Comparison of ENCODE assay signal across 2 cellular contexts in the genomic region with DNA sequence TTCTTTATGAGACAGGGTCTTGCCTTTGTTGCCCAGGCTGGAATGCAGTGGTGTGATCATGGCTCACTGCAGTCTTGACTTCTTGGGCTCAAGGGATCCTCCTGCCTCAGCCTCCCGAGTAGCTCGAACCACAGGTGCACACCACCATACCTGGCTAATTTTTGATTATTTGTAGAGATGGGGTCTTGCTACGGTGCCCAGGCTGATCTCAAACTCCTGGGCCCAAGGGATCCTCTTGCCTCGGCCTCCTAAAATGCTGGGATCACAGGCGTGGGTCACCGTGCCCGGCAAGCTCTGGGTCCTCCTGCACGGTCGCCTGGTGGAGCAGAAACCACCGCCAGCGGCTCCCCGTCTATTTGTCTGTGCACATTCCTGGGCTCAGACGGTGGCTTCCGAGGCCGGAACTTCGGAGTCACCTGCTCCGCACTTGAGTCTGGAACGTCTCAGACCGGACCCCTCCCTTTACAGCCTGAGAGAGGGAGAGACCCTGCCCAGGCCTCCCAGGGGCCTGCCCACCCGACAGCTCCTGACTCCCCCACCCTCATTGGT.
TF ChIP-seq lines count a peak whose summit lies in the region.

No MANE protein-coding gene starts in this region.

TF ChIP-seq in HepG2, 621 proteins besides CTCF, POLR2A, EP300 and RAD21:
- TF ChIP-seq TEAD3 (CRISPR knock-in tag; optimal IDR thresholded peaks at IDR 0.05; ENCODE audit: borderline replicate concordance) = peak; percentile 48
- no peak for TF ChIP-seq KDM6A (CRISPR knock-in tag; IDR thresholded peaks at IDR 0.05; ENCODE audit: low read depth)
- TF ChIP-seq ZNF121 (CRISPR knock-in tag; IDR thresholded peaks at IDR 0.05) = peak; percentile 73; the same call in 1 of the 2 replicates
- TF ChIP-seq, protein P1, sequence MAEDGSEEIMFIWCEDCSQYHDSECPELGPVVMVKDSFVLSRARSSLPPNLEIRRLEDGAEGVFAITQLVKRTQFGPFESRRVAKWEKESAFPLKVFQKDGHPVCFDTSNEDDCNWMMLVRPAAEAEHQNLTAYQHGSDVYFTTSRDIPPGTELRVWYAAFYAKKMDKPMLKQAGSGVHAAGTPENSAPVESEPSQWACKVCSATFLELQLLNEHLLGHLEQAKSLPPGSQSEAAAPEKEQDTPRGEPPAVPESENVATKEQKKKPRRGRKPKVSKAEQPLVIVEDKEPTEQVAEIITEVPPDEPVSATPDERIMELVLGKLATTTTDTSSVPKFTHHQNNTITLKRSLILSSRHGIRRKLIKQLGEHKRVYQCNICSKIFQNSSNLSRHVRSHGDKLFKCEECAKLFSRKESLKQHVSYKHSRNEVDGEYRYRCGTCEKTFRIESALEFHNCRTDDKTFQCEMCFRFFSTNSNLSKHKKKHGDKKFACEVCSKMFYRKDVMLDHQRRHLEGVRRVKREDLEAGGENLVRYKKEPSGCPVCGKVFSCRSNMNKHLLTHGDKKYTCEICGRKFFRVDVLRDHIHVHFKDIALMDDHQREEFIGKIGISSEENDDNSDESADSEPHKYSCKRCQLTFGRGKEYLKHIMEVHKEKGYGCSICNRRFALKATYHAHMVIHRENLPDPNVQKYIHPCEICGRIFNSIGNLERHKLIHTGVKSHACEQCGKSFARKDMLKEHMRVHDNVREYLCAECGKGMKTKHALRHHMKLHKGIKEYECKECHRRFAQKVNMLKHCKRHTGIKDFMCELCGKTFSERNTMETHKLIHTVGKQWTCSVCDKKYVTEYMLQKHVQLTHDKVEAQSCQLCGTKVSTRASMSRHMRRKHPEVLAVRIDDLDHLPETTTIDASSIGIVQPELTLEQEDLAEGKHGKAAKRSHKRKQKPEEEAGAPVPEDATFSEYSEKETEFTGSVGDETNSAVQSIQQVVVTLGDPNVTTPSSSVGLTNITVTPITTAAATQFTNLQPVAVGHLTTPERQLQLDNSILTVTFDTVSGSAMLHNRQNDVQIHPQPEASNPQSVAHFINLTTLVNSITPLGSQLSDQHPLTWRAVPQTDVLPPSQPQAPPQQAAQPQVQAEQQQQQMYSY (CRISPR knock-in tag; IDR thresholded peaks at IDR 0.05) = peak; percentile 50; the same call in 1 of the 2 replicates
- TF ChIP-seq, protein P2, sequence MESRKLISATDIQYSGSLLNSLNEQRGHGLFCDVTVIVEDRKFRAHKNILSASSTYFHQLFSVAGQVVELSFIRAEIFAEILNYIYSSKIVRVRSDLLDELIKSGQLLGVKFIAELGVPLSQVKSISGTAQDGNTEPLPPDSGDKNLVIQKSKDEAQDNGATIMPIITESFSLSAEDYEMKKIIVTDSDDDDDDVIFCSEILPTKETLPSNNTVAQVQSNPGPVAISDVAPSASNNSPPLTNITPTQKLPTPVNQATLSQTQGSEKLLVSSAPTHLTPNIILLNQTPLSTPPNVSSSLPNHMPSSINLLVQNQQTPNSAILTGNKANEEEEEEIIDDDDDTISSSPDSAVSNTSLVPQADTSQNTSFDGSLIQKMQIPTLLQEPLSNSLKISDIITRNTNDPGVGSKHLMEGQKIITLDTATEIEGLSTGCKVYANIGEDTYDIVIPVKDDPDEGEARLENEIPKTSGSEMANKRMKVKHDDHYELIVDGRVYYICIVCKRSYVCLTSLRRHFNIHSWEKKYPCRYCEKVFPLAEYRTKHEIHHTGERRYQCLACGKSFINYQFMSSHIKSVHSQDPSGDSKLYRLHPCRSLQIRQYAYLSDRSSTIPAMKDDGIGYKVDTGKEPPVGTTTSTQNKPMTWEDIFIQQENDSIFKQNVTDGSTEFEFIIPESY (CRISPR knock-in tag; IDR thresholded peaks at IDR 0.05) = peak; percentile 44; the same call in 1 of the 2 replicates
- TF ChIP-seq ZMYM2 (CRISPR knock-in tag; IDR thresholded peaks at IDR 0.05) = no peak
- no peak for TF ChIP-seq ZNF296 (CRISPR knock-in tag; conservative IDR thresholded peaks at IDR 0.05)

TF ChIP-seq in WTC11, 78 proteins besides CTCF, POLR2A, EP300 and RAD21:
- TF ChIP-seq ELF4 (CRISPR knock-in tag; IDR thresholded peaks at IDR 0.05; ENCODE audit: low read depth) (no peak), SMAD4 (CRISPR knock-in tag; IDR thresholded peaks at IDR 0.05) (no peak), MAX (CRISPR knock-in tag; IDR thresholded peaks at IDR 0.05) (no peak), ZNF121 (CRISPR knock-in tag; IDR thresholded peaks at IDR 0.05) (peak; percentile 69; the same call in 1 of the 2 replicates)
